Comparison of ENCODE assay signal across 8 cellular contexts in genomic region chr12:57941165-57941894, GRCh38. TPM values are rescaled to one million over a fixed set of nuclear protein-coding genes. Genes with fewer than 3 reads are reported as not detected.
A peak's percentile ranks its signal among the peaks of the same experiment; 100 is the strongest.
DNase-seq lines count a peak whose midpoint lies in the region; ATAC-seq and TF ChIP-seq lines count a peak whose summit lies in the region.

TSS of gene ATP23 (plus strand) at chr12:57941567. CDS start at chr12:57941702, 135 bp downstream.

- H4K20me1 ChIP-seq in mammary epithelial cell (ENCODE audit: insufficient read depth, low read length) = no peaks in the 10 kb centered on the region
- H4K20me1 ChIP-seq in smooth muscle cell (ENCODE audit: low read depth) = no peaks in the 10 kb centered on the region

- H3K9me3 ChIP-seq in AG04450 (ENCODE audit: control insufficient read depth, insufficient read depth, low read length) = no peaks in the 10 kb centered on the region; the same call in 1 of the 2 replicates
- H3K9me3 ChIP-seq in WERI-Rb-1 (ENCODE audit: severe bottlenecking) = no peaks in the 10 kb centered on the region
- H3K9me3 ChIP-seq in mammary epithelial cell (replicated peaks; ENCODE audit: insufficient read depth, low read length) = no peaks in the 10 kb centered on the region
- no peaks in the 10 kb centered on the region for H3K9me3 ChIP-seq in smooth muscle cell (replicated peaks; ENCODE audit: low read depth)

- H3K4me2 ChIP-seq in mammary epithelial cell (ENCODE audit: insufficient read depth, low read depth, low read length) (peak within 1 kb of the TSS; percentile 96), smooth muscle cell (peak within 1 kb of the TSS; percentile 93)

- no peaks in the 10 kb centered on the region for H3F3A ChIP-seq in smooth muscle cell (ENCODE audit: low read depth)

- H3K9ac ChIP-seq in mammary epithelial cell (ENCODE audit: insufficient read depth, low read length) (peak within 1 kb of the TSS; percentile 68), smooth muscle cell (ENCODE audit: low read depth) (peak within 1 kb of the TSS; percentile 54)

- H3K27me3 ChIP-seq in AG04450 (ENCODE audit: control insufficient read depth, insufficient read depth, low read length) (no peaks in the 10 kb centered on the region), WERI-Rb-1 (ENCODE audit: insufficient read depth, low read depth, severe bottlenecking) (no peaks in the 10 kb centered on the region), mammary epithelial cell (ENCODE audit: insufficient read depth, low read length) (no peaks in the 10 kb centered on the region), smooth muscle cell (ENCODE audit: low read depth) (peaks cover 14% of the 10 kb centered on the region)

- peaks cover 4% of the 10 kb centered on the region for H3K79me2 ChIP-seq in mammary epithelial cell (ENCODE audit: insufficient read depth, low read length)
- no peaks in the 10 kb centered on the region for H3K79me2 ChIP-seq in smooth muscle cell (ENCODE audit: low read depth)

- H2AFZ ChIP-seq in mammary epithelial cell (ENCODE audit: low read depth, low read length) (peak within 1 kb of the TSS; percentile 99), smooth muscle cell (ENCODE audit: low read depth) (peak within 1 kb of the TSS; percentile 96)

- dilution Hi-C loops in mammary epithelial cell (cut with HindIII; ENCODE audit: low sequenced_read_pairs) = no loop called here

- POLR2A ChIA-PET in AG04450 (lab: Yijun Ruan, JAX) = interaction anchor here (0.7 to 1.3 kb wide), 3 partner anchors 22 to 94 kb away, joined by 3 to 4 read pairs (median 3); partner anchors contain the start of gene CTDSP2

- in situ Hi-C loops in mammary epithelial cell (cut with MboI; ENCODE audit: low sequenced_read_pairs in 2 of 2) = no loop called here

- 13% methylated on average over 27 of the region's 55 CpGs for WGBS in mammary epithelial cell (ENCODE audit: low coverage, missing lambda C conversion rate)
- WGBS in smooth muscle cell (ENCODE audit: low lambda C conversion rate) = 2% methylated on average over 35 of the region's 55 CpGs

- ATAC-seq in GM18909 (IDR thresholded peaks at IDR 0.05; ENCODE audit: poor library complexity, unreplicated experiment) (peak; percentile 87), HG03159 (IDR thresholded peaks at IDR 0.05; ENCODE audit: unreplicated experiment) (peak; percentile 86)

- no TSS peak for BruUV-seq in mammary epithelial cell (replicated peaks; lab: Mats Ljungman, UMichigan)

- H3K27ac ChIP-seq in AG04450 (ENCODE audit: low read depth, low read length) = peak within 1 kb of the TSS; percentile 55
- H3K27ac ChIP-seq in WERI-Rb-1 = peak within 1 kb of the TSS; percentile 89
- H3K27ac ChIP-seq in mammary epithelial cell (ENCODE audit: insufficient read depth, low read depth, low read length) = peak within 1 kb of the TSS; percentile 63
- peak within 1 kb of the TSS; percentile 32 for H3K27ac ChIP-seq in smooth muscle cell (ENCODE audit: low read depth)

- DNase-seq in AG04450 (ENCODE audit: low read depth, low spot score) (peak; percentile 67), NCI-H2227 (lab: John Stamatoyannopoulos, UW; ENCODE audit: unreplicated experiment) (peak; percentile 92), WERI-Rb-1 (peak; percentile 89), mammary epithelial cell (peak; percentile 94), iPS-NIHi7 (ENCODE audit: extremely low spot score) (peak; percentile 99), smooth muscle cell (lab: John Stamatoyannopoulos, UW; ENCODE audit: unreplicated experiment) (peak; percentile 83)

- CTCF ChIA-PET in AG04450 (lab: Charles Lee) = no interaction called here
- CTCF ChIA-PET in mammary epithelial cell (lab: Charles Lee; ENCODE audit: low non-redundant PET) = interaction anchor here (0.6 to 0.7 kb wide), 3 partner anchors 10 to 1099 kb away, joined by 3 to 7 read pairs (median 4); no protein-coding TSS in a partner anchor

- no peaks in the 10 kb centered on the region for H3K36me3 ChIP-seq in WERI-Rb-1
- H3K36me3 ChIP-seq in mammary epithelial cell (ENCODE audit: insufficient read depth, low read length) = no peaks in the 10 kb centered on the region
- H3K36me3 ChIP-seq in smooth muscle cell (ENCODE audit: low read depth) = no peaks in the 10 kb centered on the region

- H3K4me1 ChIP-seq in mammary epithelial cell (ENCODE audit: insufficient read depth, low read length) = peaks cover 12% of the 10 kb centered on the region
- H3K4me1 ChIP-seq in smooth muscle cell (ENCODE audit: low read depth) = peaks cover 4% of the 10 kb centered on the region

- no peak for TF ChIP-seq CTCF in AG04450 (IDR thresholded peaks at IDR 0.05; ENCODE audit: low read depth, low read length)
- no peak for TF ChIP-seq CTCF in WERI-Rb-1 (IDR thresholded peaks at IDR 0.05; ENCODE audit: low read depth, low read length)
- TF ChIP-seq CTCF in mammary epithelial cell (conservative IDR thresholded peaks at IDR 0.05 in 1 of 2, IDR thresholded peaks at IDR 0.05 in 1 of 2; ENCODE audit: extremely low read depth in 1 of 2, insufficient read depth in 1 of 2, low read depth in 1 of 2, low read length in 2 of 2) = no peak
- no peak for TF ChIP-seq CTCF in smooth muscle cell (IDR thresholded peaks at IDR 0.05; ENCODE audit: borderline replicate concordance, insufficient read depth, poor library complexity, severe bottlenecking)

- H3K4me3 ChIP-seq in AG04450 (ENCODE audit: low read depth, low read length) (peak within 1 kb of the TSS; percentile 77), WERI-Rb-1 (ENCODE audit: low read depth, low read length) (peak within 1 kb of the TSS; percentile 63), mammary epithelial cell (replicated peaks in 1 of 3; ENCODE audit: insufficient read depth in 1 of 3, low read depth in 2 of 3, low read length in 3 of 3) (peak within 1 kb of the TSS; percentile 61 to 76 (median 63)), smooth muscle cell (peak within 1 kb of the TSS; percentile 70)

- intact Hi-C loops in mammary epithelial cell (cut with micrococcal nuclease) = no loop called here

RNA-seq across cellular contexts. Expression of gene ATP23, which starts in this region (rescaled TPM):
- polyA plus RNA-seq in AG04450 (2011; rRNA removed) = 8.8 and 13.1 TPM in 2 replicates
- polyA minus RNA-seq in AG04450 (2011; rRNA and poly(A)+ RNA removed) = 7.6 and 8.1 TPM in 2 replicates
- total RNA-seq in mammary epithelial cell = 1 to 10 TPM; 5.4 to 6.8 TPM
- 9.5 TPM for polyA plus RNA-seq in mammary epithelial cell
- 19.1 TPM for polyA minus RNA-seq in mammary epithelial cell
- 2.7 and 3.9 TPM in 2 replicates for total RNA-seq in smooth muscle cell
- 9.8 and 10.4 TPM in 2 replicates for polyA plus RNA-seq in smooth muscle cell

Comparison
In these comparisons a context has a peak if more than half of its experiments do, and no peak if none do; other contexts are left out.
1. Peak in every context shown above with its lines: DNase-seq, ATAC-seq, H3K4me3 ChIP-seq and H3K27ac ChIP-seq.
2. H3K27ac ChIP-seq: peak in every context shown above with its lines; median percentile 89 in WERI-Rb-1; 63 in mammary epithelial cell; 55 in AG04450; 32 in smooth muscle cell.